ENCODE assay signal across 1 cellular context in genomic region chr1:62237950-62238374, GRCh38.
TF ChIP-seq lines count a peak whose summit lies in the region.

No MANE protein-coding gene starts in this region.

TF ChIP-seq in HepG2, 621 proteins besides CTCF, POLR2A, EP300 and RAD21 (continued from another document and continues in another):
- TF ChIP-seq ZBTB2 (CRISPR knock-in tag; IDR thresholded peaks at IDR 0.05; ENCODE audit: low read depth) (no peak), MED8 (CRISPR knock-in tag; IDR thresholded peaks at IDR 0.05; ENCODE audit: insufficient replicate concordance) (no peak), NFYB (CRISPR knock-in tag; IDR thresholded peaks at IDR 0.05) (no peak), ZFY (CRISPR knock-in tag; IDR thresholded peaks at IDR 0.05) (peak; percentile 56; the same call in 1 of the 2 replicates), ZNF33A (CRISPR knock-in tag; IDR thresholded peaks at IDR 0.05; ENCODE audit: borderline replicate concordance) (no peak), NR2C2 (CRISPR knock-in tag; IDR thresholded peaks at IDR 0.05; ENCODE audit: borderline replicate concordance) (peak; percentile 88), ZNF775 (CRISPR knock-in tag; IDR thresholded peaks at IDR 0.05; ENCODE audit: borderline replicate concordance) (no peak; the same call in 1 of the 2 replicates), ZNF652 (CRISPR knock-in tag; IDR thresholded peaks at IDR 0.05; ENCODE audit: borderline replicate concordance, low read depth) (no peak; the same call in 1 of the 2 replicates), NFKBIZ (CRISPR knock-in tag; IDR thresholded peaks at IDR 0.05) (no peak), ZNF609 (CRISPR knock-in tag; IDR thresholded peaks at IDR 0.05; ENCODE audit: borderline replicate concordance) (peak; percentile 77; the same call in 1 of the 2 replicates), MYNN (CRISPR knock-in tag; IDR thresholded peaks at IDR 0.05; ENCODE audit: low read depth) (no peak), JARID2 (CRISPR knock-in tag; IDR thresholded peaks at IDR 0.05; ENCODE audit: insufficient replicate concordance) (no peak), ZNF446 (CRISPR knock-in tag; IDR thresholded peaks at IDR 0.05) (no peak), ZNF431 (CRISPR knock-in tag; IDR thresholded peaks at IDR 0.05; ENCODE audit: borderline replicate concordance, low read depth) (no peak), ERF (CRISPR knock-in tag; IDR thresholded peaks at IDR 0.05) (peak; percentile 67), AHDC1 (CRISPR knock-in tag; IDR thresholded peaks at IDR 0.05; ENCODE audit: borderline replicate concordance) (peak; percentile 52; the same call in 1 of the 2 replicates), ZNF598 (CRISPR knock-in tag; IDR thresholded peaks at IDR 0.05; ENCODE audit: borderline replicate concordance) (no peak), ZNF563 (CRISPR knock-in tag; IDR thresholded peaks at IDR 0.05) (peak; percentile 57; the same call in 1 of the 2 replicates), KAT2B (IDR thresholded peaks at IDR 0.05; ENCODE audit: borderline replicate concordance, low read depth, low read length) (no peak), THAP9 (CRISPR knock-in tag; IDR thresholded peaks at IDR 0.05; ENCODE audit: borderline replicate concordance) (no peak), FOXP4 (CRISPR knock-in tag; IDR thresholded peaks at IDR 0.05) (peak; percentile 79), BHLHE40 (IDR thresholded peaks at IDR 0.05; ENCODE audit: low read length) (peak; percentile 38; the same call in 1 of the 2 replicates), ZNF646 (CRISPR knock-in tag; IDR thresholded peaks at IDR 0.05) (0 out of 2 replicates have a peak, but pooled peaks have one; percentile 32), ZNF83 (CRISPR knock-in tag; IDR thresholded peaks at IDR 0.05; ENCODE audit: borderline replicate concordance) (no peak), NFE2L1 (CRISPR knock-in tag; IDR thresholded peaks at IDR 0.05; ENCODE audit: borderline replicate concordance) (no peak), SIX1 (CRISPR knock-in tag; IDR thresholded peaks at IDR 0.05; ENCODE audit: borderline replicate concordance) (no peak), ZMAT3 (CRISPR knock-in tag; conservative IDR thresholded peaks at IDR 0.05) (no peak), ELF4 (CRISPR knock-in tag; IDR thresholded peaks at IDR 0.05; ENCODE audit: borderline replicate concordance) (no peak), RELA (CRISPR knock-in tag; IDR thresholded peaks at IDR 0.05) (no peak; the same call in 1 of the 2 replicates), YY1 (IDR thresholded peaks at IDR 0.05; ENCODE audit: insufficient read depth, insufficient replicate concordance, low read depth, low read length) (no peak), ZNF441 (CRISPR knock-in tag; IDR thresholded peaks at IDR 0.05; ENCODE audit: borderline replicate concordance) (no peak), ZNF44 (CRISPR knock-in tag; IDR thresholded peaks at IDR 0.05) (no peak), ZNF20 (CRISPR knock-in tag; IDR thresholded peaks at IDR 0.05) (no peak), HIVEP1 (CRISPR knock-in tag; IDR thresholded peaks at IDR 0.05) (no peak), KMT2B (CRISPR knock-in tag; IDR thresholded peaks at IDR 0.05) (peak; percentile 61), ATRX (CRISPR knock-in tag; IDR thresholded peaks at IDR 0.05; ENCODE audit: borderline replicate concordance) (no peak), RFX1 (IDR thresholded peaks at IDR 0.05) (no peak)
